In the genomic region with DNA sequence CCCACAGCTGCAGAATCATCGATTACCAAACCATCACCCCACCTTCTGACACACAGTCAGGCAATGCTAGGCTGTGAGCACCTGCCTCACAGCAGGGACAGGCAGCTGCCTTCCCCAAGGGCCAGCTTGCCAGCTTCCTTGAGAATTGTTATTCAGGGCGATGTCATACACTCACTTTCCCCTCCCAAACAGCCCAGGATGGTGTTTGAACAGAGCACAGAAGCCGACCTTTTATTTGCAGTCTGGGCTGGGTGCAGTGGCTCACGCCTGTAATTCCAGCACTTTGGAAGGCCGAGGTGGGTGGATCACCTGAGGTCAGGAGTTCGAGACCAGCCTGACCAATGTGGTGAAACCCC, we compare ENCODE assay signal across 2 cellular contexts.
TF ChIP-seq lines count a peak whose summit lies in the region.

No MANE protein-coding gene starts in this region.

TF ChIP-seq in GM23338, 12 proteins besides CTCF, POLR2A, EP300 and RAD21 (continues in another document):
- TF ChIP-seq, protein P1, sequence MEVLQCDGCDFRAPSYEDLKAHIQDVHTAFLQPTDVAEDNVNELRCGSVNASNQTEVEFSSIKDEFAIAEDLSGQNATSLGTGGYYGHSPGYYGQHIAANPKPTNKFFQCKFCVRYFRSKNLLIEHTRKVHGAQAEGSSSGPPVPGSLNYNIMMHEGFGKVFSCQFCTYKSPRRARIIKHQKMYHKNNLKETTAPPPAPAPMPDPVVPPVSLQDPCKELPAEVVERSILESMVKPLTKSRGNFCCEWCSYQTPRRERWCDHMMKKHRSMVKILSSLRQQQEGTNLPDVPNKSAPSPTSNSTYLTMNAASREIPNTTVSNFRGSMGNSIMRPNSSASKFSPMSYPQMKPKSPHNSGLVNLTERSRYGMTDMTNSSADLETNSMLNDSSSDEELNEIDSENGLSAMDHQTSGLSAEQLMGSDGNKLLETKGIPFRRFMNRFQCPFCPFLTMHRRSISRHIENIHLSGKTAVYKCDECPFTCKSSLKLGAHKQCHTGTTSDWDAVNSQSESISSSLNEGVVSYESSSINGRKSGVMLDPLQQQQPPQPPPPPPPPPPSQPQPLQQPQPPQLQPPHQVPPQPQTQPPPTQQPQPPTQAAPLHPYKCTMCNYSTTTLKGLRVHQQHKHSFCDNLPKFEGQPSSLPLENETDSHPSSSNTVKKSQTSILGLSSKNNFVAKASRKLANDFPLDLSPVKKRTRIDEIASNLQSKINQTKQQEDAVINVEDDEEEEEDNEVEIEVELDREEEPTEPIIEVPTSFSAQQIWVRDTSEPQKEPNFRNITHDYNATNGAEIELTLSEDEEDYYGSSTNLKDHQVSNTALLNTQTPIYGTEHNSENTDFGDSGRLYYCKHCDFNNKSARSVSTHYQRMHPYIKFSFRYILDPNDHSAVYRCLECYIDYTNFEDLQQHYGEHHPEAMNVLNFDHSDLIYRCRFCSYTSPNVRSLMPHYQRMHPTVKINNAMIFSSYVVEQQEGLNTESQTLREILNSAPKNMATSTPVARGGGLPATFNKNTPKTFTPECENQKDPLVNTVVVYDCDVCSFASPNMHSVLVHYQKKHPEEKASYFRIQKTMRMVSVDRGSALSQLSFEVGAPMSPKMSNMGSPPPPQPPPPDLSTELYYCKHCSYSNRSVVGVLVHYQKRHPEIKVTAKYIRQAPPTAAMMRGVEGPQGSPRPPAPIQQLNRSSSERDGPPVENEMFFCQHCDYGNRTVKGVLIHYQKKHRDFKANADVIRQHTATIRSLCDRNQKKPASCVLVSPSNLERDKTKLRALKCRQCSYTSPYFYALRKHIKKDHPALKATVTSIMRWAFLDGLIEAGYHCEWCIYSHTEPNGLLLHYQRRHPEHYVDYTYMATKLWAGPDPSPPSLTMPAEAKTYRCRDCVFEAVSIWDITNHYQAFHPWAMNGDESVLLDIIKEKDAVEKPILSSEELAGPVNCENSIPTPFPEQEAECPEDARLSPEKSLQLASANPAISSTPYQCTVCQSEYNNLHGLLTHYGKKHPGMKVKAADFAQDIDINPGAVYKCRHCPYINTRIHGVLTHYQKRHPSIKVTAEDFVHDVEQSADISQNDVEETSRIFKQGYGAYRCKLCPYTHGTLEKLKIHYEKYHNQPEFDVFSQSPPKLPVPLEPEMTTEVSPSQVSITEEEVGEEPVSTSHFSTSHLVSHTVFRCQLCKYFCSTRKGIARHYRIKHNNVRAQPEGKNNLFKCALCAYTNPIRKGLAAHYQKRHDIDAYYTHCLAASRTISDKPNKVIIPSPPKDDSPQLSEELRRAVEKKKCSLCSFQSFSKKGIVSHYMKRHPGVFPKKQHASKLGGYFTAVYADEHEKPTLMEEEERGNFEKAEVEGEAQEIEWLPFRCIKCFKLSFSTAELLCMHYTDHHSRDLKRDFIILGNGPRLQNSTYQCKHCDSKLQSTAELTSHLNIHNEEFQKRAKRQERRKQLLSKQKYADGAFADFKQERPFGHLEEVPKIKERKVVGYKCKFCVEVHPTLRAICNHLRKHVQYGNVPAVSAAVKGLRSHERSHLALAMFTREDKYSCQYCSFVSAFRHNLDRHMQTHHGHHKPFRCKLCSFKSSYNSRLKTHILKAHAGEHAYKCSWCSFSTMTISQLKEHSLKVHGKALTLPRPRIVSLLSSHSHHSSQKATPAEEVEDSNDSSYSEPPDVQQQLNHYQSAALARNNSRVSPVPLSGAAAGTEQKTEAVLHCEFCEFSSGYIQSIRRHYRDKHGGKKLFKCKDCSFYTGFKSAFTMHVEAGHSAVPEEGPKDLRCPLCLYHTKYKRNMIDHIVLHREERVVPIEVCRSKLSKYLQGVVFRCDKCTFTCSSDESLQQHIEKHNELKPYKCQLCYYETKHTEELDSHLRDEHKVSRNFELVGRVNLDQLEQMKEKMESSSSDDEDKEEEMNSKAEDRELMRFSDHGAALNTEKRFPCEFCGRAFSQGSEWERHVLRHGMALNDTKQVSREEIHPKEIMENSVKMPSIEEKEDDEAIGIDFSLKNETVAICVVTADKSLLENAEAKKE (CRISPR knock-in tag; IDR thresholded peaks at IDR 0.05): no peak
- TF ChIP-seq JUNB (IDR thresholded peaks at IDR 0.05; ENCODE audit: unreplicated experiment) (no peak), STAT1 (IDR thresholded peaks at IDR 0.05; ENCODE audit: unreplicated experiment) (no peak), CREB1 (CRISPR knock-in tag; IDR thresholded peaks at IDR 0.05; ENCODE audit: low read depth) (no peak), EZH2phosphoT487 (IDR thresholded peaks at IDR 0.05; ENCODE audit: unreplicated experiment) (no peak), NANOG (IDR thresholded peaks at IDR 0.05; ENCODE audit: borderline replicate concordance) (no peak), EZH2 (IDR thresholded peaks at IDR 0.05; ENCODE audit: low read depth, unreplicated experiment) (no peak), ZNF114 (CRISPR knock-in tag; IDR thresholded peaks at IDR 0.05) (no peak), POLR2AphosphoS5 (IDR thresholded peaks at IDR 0.05; ENCODE audit: low read depth) (no peak)
- TF ChIP-seq, protein P2, sequence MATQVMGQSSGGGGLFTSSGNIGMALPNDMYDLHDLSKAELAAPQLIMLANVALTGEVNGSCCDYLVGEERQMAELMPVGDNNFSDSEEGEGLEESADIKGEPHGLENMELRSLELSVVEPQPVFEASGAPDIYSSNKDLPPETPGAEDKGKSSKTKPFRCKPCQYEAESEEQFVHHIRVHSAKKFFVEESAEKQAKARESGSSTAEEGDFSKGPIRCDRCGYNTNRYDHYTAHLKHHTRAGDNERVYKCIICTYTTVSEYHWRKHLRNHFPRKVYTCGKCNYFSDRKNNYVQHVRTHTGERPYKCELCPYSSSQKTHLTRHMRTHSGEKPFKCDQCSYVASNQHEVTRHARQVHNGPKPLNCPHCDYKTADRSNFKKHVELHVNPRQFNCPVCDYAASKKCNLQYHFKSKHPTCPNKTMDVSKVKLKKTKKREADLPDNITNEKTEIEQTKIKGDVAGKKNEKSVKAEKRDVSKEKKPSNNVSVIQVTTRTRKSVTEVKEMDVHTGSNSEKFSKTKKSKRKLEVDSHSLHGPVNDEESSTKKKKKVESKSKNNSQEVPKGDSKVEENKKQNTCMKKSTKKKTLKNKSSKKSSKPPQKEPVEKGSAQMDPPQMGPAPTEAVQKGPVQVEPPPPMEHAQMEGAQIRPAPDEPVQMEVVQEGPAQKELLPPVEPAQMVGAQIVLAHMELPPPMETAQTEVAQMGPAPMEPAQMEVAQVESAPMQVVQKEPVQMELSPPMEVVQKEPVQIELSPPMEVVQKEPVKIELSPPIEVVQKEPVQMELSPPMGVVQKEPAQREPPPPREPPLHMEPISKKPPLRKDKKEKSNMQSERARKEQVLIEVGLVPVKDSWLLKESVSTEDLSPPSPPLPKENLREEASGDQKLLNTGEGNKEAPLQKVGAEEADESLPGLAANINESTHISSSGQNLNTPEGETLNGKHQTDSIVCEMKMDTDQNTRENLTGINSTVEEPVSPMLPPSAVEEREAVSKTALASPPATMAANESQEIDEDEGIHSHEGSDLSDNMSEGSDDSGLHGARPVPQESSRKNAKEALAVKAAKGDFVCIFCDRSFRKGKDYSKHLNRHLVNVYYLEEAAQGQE (IDR thresholded peaks at IDR 0.05; ENCODE audit: unreplicated experiment): no peak
- TF ChIP-seq, protein P3, sequence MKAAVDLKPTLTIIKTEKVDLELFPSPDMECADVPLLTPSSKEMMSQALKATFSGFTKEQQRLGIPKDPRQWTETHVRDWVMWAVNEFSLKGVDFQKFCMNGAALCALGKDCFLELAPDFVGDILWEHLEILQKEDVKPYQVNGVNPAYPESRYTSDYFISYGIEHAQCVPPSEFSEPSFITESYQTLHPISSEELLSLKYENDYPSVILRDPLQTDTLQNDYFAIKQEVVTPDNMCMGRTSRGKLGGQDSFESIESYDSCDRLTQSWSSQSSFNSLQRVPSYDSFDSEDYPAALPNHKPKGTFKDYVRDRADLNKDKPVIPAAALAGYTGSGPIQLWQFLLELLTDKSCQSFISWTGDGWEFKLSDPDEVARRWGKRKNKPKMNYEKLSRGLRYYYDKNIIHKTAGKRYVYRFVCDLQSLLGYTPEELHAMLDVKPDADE (IDR thresholded peaks at IDR 0.05): no peak

TF ChIP-seq in WTC11, 78 proteins besides CTCF, POLR2A, EP300 and RAD21 (continued from another document):
- TF ChIP-seq, protein P4, sequence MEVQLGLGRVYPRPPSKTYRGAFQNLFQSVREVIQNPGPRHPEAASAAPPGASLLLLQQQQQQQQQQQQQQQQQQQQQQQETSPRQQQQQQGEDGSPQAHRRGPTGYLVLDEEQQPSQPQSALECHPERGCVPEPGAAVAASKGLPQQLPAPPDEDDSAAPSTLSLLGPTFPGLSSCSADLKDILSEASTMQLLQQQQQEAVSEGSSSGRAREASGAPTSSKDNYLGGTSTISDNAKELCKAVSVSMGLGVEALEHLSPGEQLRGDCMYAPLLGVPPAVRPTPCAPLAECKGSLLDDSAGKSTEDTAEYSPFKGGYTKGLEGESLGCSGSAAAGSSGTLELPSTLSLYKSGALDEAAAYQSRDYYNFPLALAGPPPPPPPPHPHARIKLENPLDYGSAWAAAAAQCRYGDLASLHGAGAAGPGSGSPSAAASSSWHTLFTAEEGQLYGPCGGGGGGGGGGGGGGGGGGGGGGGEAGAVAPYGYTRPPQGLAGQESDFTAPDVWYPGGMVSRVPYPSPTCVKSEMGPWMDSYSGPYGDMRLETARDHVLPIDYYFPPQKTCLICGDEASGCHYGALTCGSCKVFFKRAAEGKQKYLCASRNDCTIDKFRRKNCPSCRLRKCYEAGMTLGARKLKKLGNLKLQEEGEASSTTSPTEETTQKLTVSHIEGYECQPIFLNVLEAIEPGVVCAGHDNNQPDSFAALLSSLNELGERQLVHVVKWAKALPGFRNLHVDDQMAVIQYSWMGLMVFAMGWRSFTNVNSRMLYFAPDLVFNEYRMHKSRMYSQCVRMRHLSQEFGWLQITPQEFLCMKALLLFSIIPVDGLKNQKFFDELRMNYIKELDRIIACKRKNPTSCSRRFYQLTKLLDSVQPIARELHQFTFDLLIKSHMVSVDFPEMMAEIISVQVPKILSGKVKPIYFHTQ (CRISPR knock-in tag; IDR thresholded peaks at IDR 0.05): no peak
- TF ChIP-seq, protein P5, sequence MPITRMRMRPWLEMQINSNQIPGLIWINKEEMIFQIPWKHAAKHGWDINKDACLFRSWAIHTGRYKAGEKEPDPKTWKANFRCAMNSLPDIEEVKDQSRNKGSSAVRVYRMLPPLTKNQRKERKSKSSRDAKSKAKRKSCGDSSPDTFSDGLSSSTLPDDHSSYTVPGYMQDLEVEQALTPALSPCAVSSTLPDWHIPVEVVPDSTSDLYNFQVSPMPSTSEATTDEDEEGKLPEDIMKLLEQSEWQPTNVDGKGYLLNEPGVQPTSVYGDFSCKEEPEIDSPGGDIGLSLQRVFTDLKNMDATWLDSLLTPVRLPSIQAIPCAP (CRISPR knock-in tag; IDR thresholded peaks at IDR 0.05): no peak
- TF ChIP-seq CREM (CRISPR knock-in tag; IDR thresholded peaks at IDR 0.05) (no peak), ZNF263 (CRISPR knock-in tag; IDR thresholded peaks at IDR 0.05; ENCODE audit: low read depth) (no peak), ZNF396 (CRISPR knock-in tag; IDR thresholded peaks at IDR 0.05; ENCODE audit: borderline replicate concordance) (no peak), MXD4 (CRISPR knock-in tag; IDR thresholded peaks at IDR 0.05; ENCODE audit: borderline replicate concordance) (no peak)
- TF ChIP-seq, protein P6, sequence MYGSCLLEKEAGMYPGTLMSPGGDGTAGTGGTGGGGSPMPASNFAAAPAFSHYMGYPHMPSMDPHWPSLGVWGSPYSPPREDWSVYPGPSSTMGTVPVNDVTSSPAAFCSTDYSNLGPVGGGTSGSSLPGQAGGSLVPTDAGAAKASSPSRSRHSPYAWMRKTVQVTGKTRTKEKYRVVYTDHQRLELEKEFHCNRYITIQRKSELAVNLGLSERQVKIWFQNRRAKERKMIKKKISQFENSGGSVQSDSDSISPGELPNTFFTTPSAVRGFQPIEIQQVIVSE (CRISPR knock-in tag; IDR thresholded peaks at IDR 0.05; ENCODE audit: borderline replicate concordance): no peak
TF ChIP-seq in WTC11: peak in this region for 0.
